14 cellular contexts compared by ENCODE assay signal in genomic region chr3:180329187-180329586, GRCh38.
DNase-seq lines count a peak whose midpoint lies in the region; ATAC-seq and TF ChIP-seq lines count a peak whose summit lies in the region.
"Had no signal": no experiment of that assay in that cellular context is flagged by ENCODE, and none has a peak within 500 bp of the region (broad histone marks: within the 10 kb centered on the region; RNA-seq: fewer than 3 reads in every experiment).

No MANE protein-coding gene starts in this region.

- H3K27me3 ChIP-seq in right cardiac atrium (ENCODE audit: control insufficient read depth, insufficient read depth): no peaks in the 10 kb centered on the region
- H3K27me3 ChIP-seq: esophagus squamous epithelium had no signal

- ATAC-seq in GM19328 (IDR thresholded peaks at IDR 0.05; ENCODE audit: unreplicated experiment): peak; percentile 56
- ATAC-seq in HG02642 (IDR thresholded peaks at IDR 0.05; ENCODE audit: poor library complexity, unreplicated experiment): peak; percentile 81
- peak; percentile 80 for ATAC-seq in HG03432 (IDR thresholded peaks at IDR 0.05; ENCODE audit: unreplicated experiment)
- no peak for ATAC-seq in right cardiac atrium
- ATAC-seq: naive thymus-derived CD4-positive, alpha-beta T cell had no signal

- H3K27ac ChIP-seq in right cardiac atrium (ENCODE audit: low read length): no peak overlapping the region
- H3K27ac ChIP-seq: esophagus squamous epithelium had no signal

- intact Hi-C loops in right cardiac atrium (cut with DNase I): no loop called here

- H3K4me1 ChIP-seq in right cardiac atrium (ENCODE audit: control insufficient read depth, insufficient read depth, low read length): no peaks in the 10 kb centered on the region
- H3K4me1 ChIP-seq: esophagus squamous epithelium had no signal

- H3K9me3 ChIP-seq in right cardiac atrium (ENCODE audit: control insufficient read depth, low read length): no peaks in the 10 kb centered on the region
- H3K9me3 ChIP-seq: esophagus squamous epithelium had no signal

- DNase-seq in activated gamma-delta T cell (lab: John Stamatoyannopoulos, UW) (no peak), HT-29 (ENCODE audit: low spot score) (no peak), right cardiac atrium (no peak), HUDEP-2 (lab: John Stamatoyannopoulos, UW; ENCODE audit: unreplicated experiment in 76 of 76) (no peak)
- DNase-seq: activated T-cell treated with anti-CD3 and anti-CD28 coated beads, Interleukin-2, amount 50 U/mL, for 24 hours; EL; esophagus squamous epithelium; naive thymus-derived CD4-positive, alpha-beta T cell; NCI-H1436 treated with DMSO at 0.1 percent for 48 hours; stimulated activated naive CD4-positive, alpha-beta T cell had no signal

- peak; percentile 56 for TF ChIP-seq CTCF in GM12872 (IDR thresholded peaks at IDR 0.05; ENCODE audit: insufficient read depth, low read depth, low read length)

- WGBS in right cardiac atrium: 60% methylated on average over 3 of the region's 3 CpGs

- no peak overlapping the region for H3K4me3 ChIP-seq in right cardiac atrium (ENCODE audit: low read length)
- H3K4me3 ChIP-seq: esophagus squamous epithelium had no signal

Comparison
In these comparisons a context has a peak if more than half of its experiments do, and no peak if none do; other contexts are left out.
1. ATAC-seq: peak in GM19328 (single experiment), HG02642 (single experiment) and HG03432 (single experiment); none in right cardiac atrium (0 of 2).